1 cellular context compared by ENCODE assay signal in the genomic region with DNA sequence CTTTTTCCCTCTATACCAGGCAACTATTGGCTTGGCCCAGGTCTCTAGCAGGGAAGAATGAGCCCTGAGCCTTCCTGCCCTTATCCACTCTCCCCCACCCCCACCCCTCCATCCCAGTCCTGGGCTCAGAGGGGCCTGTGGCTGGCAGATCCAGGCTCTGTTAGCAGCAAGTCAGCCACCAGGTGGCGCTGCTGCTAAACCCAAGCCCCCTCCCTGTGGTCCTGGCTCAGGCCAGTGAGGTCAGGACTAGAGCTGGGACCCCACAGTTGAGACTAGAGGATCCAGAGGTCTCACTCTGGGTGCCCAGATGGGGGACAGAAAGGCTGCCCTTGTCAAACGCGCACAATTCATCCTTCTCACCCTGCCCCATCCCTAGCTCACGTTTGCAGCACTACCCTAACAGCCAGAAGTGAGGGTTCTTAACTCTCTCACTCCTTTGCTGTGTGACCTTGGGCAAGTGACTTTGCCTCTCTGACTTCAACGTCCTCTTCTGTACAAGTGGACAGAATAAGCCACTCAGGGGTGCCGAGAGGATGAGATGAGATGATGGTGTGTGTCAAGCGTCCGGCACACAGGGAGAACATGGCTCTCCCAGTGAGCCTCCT.
TF ChIP-seq lines count a peak whose summit lies in the region.

No MANE protein-coding gene starts in this region.

TF ChIP-seq in K562, 482 proteins besides CTCF, POLR2A, EP300 and RAD21 (continued from another document):
- TF ChIP-seq, protein P1, sequence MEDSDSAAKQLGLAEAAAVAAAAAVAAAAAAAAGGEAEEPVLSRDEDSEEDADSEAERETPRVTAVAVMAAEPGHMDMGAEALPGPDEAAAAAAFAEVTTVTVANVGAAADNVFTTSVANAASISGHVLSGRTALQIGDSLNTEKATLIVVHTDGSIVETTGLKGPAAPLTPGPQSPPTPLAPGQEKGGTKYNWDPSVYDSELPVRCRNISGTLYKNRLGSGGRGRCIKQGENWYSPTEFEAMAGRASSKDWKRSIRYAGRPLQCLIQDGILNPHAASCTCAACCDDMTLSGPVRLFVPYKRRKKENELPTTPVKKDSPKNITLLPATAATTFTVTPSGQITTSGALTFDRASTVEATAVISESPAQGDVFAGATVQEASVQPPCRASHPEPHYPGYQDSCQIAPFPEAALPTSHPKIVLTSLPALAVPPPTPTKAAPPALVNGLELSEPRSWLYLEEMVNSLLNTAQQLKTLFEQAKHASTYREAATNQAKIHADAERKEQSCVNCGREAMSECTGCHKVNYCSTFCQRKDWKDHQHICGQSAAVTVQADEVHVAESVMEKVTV (CRISPR knock-in tag; IDR thresholded peaks at IDR 0.05) = 0 out of 2 replicates have a peak, but pooled peaks have one; percentile 25
- TF ChIP-seq SMC3 (conservative IDR thresholded peaks at IDR 0.05; ENCODE audit: insufficient read depth, low read depth, low read length) (peak; percentile 88), ESRRA (IDR thresholded peaks at IDR 0.05; ENCODE audit: borderline replicate concordance, low read depth) (peak; percentile 13; the same call in 1 of the 2 replicates)
TF ChIP-seq in K562: peak in this region for 12.
